11 cellular contexts compared by ENCODE assay signal in genomic region chr7:100825215-100825671, GRCh38. TPM values are rescaled to one million over a fixed set of nuclear protein-coding genes. Genes with fewer than 3 reads are reported as not detected.
DNase-seq lines count a peak whose midpoint lies in the region; ATAC-seq, FAIRE-seq and TF ChIP-seq lines count a peak whose summit lies in the region.
"Had no signal": no experiment of that assay in that cellular context is flagged by ENCODE, and none has a peak within 500 bp of the region (broad histone marks: within the 10 kb centered on the region; RNA-seq: fewer than 3 reads in every experiment).

No MANE protein-coding gene starts in this region.

- CTCF ChIA-PET in HepG2 (lab: Yijun Ruan, JAX; ENCODE audit: low intra/inter-chr PET ratio, low total read pairs) = interaction anchor here (1.5 kb wide), 1 partner anchor 26 kb away, joined by 5 read pairs; no protein-coding TSS in a partner anchor

- H3K9me3 ChIP-seq in duodenal mucosa (ENCODE audit: control insufficient read depth in 1 of 2, low read length in 2 of 2) (no peaks in the 10 kb centered on the region), HepG2 (ENCODE audit: low read length) (no peaks in the 10 kb centered on the region), suprapubic skin (no peaks in the 10 kb centered on the region)

- no peak for TF ChIP-seq POLR2A in HepG2 (IDR thresholded peaks at IDR 0.05; ENCODE audit: insufficient read depth in 1 of 2, low read depth in 2 of 2, low read length in 2 of 2)
- no peak for TF ChIP-seq POLR2A in suprapubic skin (IDR thresholded peaks at IDR 0.05)

- no TSS peak for BruUV-seq in HepG2 (replicated peaks; lab: Mats Ljungman, UMichigan)

- peak; percentile 13; the same call in 2 of the 3 replicates for ATAC-seq in HepG2
- ATAC-seq in omental fat pad (ENCODE audit: low FRiP score) = no peak
- ATAC-seq: activated CD8-positive, alpha-beta T cell treated with anti-CD3 and anti-CD28 coated beads for 36 hours had no signal

- WGBS in HepG2 (ENCODE audit: low lambda C conversion rate) = 55% methylated on average over 13 of the region's 16 CpGs
- 11% methylated on average over 16 of the region's 16 CpGs for WGBS in suprapubic skin

- H3K27ac Mint-ChIP-seq in CD14-positive monocyte = no peak overlapping the region
- H3K27ac Mint-ChIP-seq: activated CD8-positive, alpha-beta T cell treated with anti-CD3 and anti-CD28 coated beads for 36 hours had no signal

- POLR2A ChIA-PET in HepG2 (lab: Yijun Ruan, JAX) = interaction anchor here (1.3 to 4.1 kb wide), 3 partner anchors 10 to 26 kb away, joined by 6 to 69 read pairs (median 38); no protein-coding TSS in a partner anchor

- peaks cover 16 to 28% of the 10 kb centered on the region in 2 donors for H3K4me1 ChIP-seq in duodenal mucosa (ENCODE audit: control insufficient read depth in 1 of 2, insufficient read depth in 2 of 2, low read length in 2 of 2)
- H3K4me1 ChIP-seq in HepG2 (ENCODE audit: insufficient read depth, low read length) = peaks cover 48% of the 10 kb centered on the region
- H3K4me1 ChIP-seq in suprapubic skin = peaks cover 39% of the 10 kb centered on the region

- TF ChIP-seq CTCF in HFF-Myc (IDR thresholded peaks at IDR 0.05; ENCODE audit: low read depth, low read length, missing control alignments) (no peak), HepG2 (CRISPR knock-in tag; IDR thresholded peaks at IDR 0.05) (no peak), suprapubic skin (IDR thresholded peaks at IDR 0.05) (no peak), CD14-positive monocyte (IDR thresholded peaks at IDR 0.05) (no peak), omental fat pad (IDR thresholded peaks at IDR 0.05) (no peak)

- no peak for FAIRE-seq in HepG2 (lab: Jason Lieb, UNC)
- FAIRE-seq: endometrium had no signal

- H3K4me1 Mint-ChIP-seq in CD14-positive monocyte = peaks cover 28% of the 10 kb centered on the region

- H3K27ac ChIP-seq in duodenal mucosa (ENCODE audit: low read depth, low read length) (no peak overlapping the region), HepG2 (ENCODE audit: extremely low read length, insufficient read depth, low read length) (peak overlapping the region; percentile 25), suprapubic skin (peak overlapping the region; percentile 87)

- TF ChIP-seq EP300 in HepG2 (IDR thresholded peaks at IDR 0.05; ENCODE audit: low read depth in 2 of 2, low read length in 2 of 2) (no peak), HepG2 (CRISPR knock-in tag; IDR thresholded peaks at IDR 0.05; ENCODE audit: borderline replicate concordance) (no peak), suprapubic skin (IDR thresholded peaks at IDR 0.05) (no peak)

- H3K79me2 ChIP-seq in HepG2 (ENCODE audit: insufficient read depth, low read length) = peaks cover 36% of the 10 kb centered on the region

- in situ Hi-C loops in HepG2 (cut with HindIII; ENCODE audit: extremely low pct_ligation_motif_present, low pct_unique_long_range_greater_than_20kb) = no loop called here

- H3K27me3 ChIP-seq in duodenal mucosa (ENCODE audit: control insufficient read depth in 1 of 2, insufficient read depth in 2 of 2, low read length in 2 of 2) = peaks cover 4 to 7% of the 10 kb centered on the region in 2 donors
- H3K27me3 ChIP-seq in HepG2 (ENCODE audit: control insufficient read depth in 1 of 2, insufficient read depth in 2 of 2, low read length in 2 of 2) = no peaks in the 10 kb centered on the region; a peak in 2 of 5 replicates
- H3K27me3 ChIP-seq in suprapubic skin = peaks cover 5% of the 10 kb centered on the region

- peak overlapping the region; percentile 70 to 79 for H3K9ac ChIP-seq in duodenal mucosa (ENCODE audit: low read depth in 1 of 2, low read length in 2 of 2)
- H3K9ac ChIP-seq in HepG2 (ENCODE audit: insufficient read depth, low read depth, low read length) = peak overlapping the region; percentile 78

- no peak for TF ChIP-seq RAD21 in HepG2 (CRISPR knock-in tag; IDR thresholded peaks at IDR 0.05)

- peaks cover 2 to 20% (median 14%) of the 10 kb centered on the region in 7 donors for H3K9me3 Mint-ChIP-seq in CD14-positive monocyte
- H3K9me3 Mint-ChIP-seq: activated CD8-positive, alpha-beta T cell treated with anti-CD3 and anti-CD28 coated beads for 36 hours had no signal

- H2AFZ ChIP-seq in HepG2 (ENCODE audit: low read length) = no peak overlapping the region

- H3K36me3 ChIP-seq in duodenal mucosa (ENCODE audit: control insufficient read depth in 1 of 2, insufficient read depth in 2 of 2, low read length in 2 of 2) = peaks cover 4 to 21% of the 10 kb centered on the region in 2 donors
- H3K36me3 ChIP-seq in HepG2 (replicated peaks in 1 of 2; ENCODE audit: control insufficient read depth in 1 of 2, insufficient read depth in 2 of 2, low read length in 2 of 2) = peaks cover 17 to 26% of the 10 kb centered on the region in 2 experiments
- peaks cover 39% of the 10 kb centered on the region for H3K36me3 ChIP-seq in suprapubic skin

- H3K4me2 ChIP-seq in HepG2 (ENCODE audit: low read depth, low read length) = peak overlapping the region; percentile 95

- peaks cover 55 to 62% (median 55%) of the 10 kb centered on the region in 3 donors for H3K27me3 Mint-ChIP-seq in CD14-positive monocyte (ENCODE audit: low read depth in 3 of 3)

- H3K4me3 Mint-ChIP-seq in CD14-positive monocyte = peak overlapping the region in 1 of 2 donors; percentile 90
- H3K4me3 Mint-ChIP-seq: activated CD8-positive, alpha-beta T cell treated with anti-CD3 and anti-CD28 coated beads for 36 hours had no signal

- H4K20me1 ChIP-seq in HepG2 (ENCODE audit: insufficient read depth, low read length) = peaks cover 13% of the 10 kb centered on the region; the same call in 1 of the 2 replicates

- intact Hi-C loops in HepG2 (cut with micrococcal nuclease; ENCODE audit: unreplicated experiment) (no loop called here), CD14-positive monocyte (cut with micrococcal nuclease) (no loop called here)

- peaks cover 6 to 11% of the 10 kb centered on the region in 2 donors for H3K36me3 Mint-ChIP-seq in CD14-positive monocyte

- DNase-seq in HFF-Myc (ENCODE audit: extremely low read depth, low read depth) = no peak
- DNase-seq in HepG2 (ENCODE audit: low spot score) = no peak
- DNase-seq in suprapubic skin (ENCODE audit: low spot score in 2 of 2) = no peak
- no peak for DNase-seq in CD14-positive monocyte (ENCODE audit: low spot score)
- DNase-seq in omental fat pad (ENCODE audit: low spot score) = no peak
- no peak for DNase-seq in globus pallidus (ENCODE audit: low spot score)
- no peak for DNase-seq in germinal center (ENCODE audit: low spot score)
- DNase-seq: activated CD8-positive, alpha-beta T cell treated with anti-CD3 and anti-CD28 coated beads for 36 hours; NCI-H2081 treated with DMSO at 0.1 percent for 48 hours had no signal

- H3K4me3 ChIP-seq in HFF-Myc (replicated peaks; ENCODE audit: low read depth, low read length) (peak overlapping the region; percentile 94), duodenal mucosa (ENCODE audit: low read depth in 1 of 2, low read length in 2 of 2) (peak overlapping the region; percentile 71 to 77), HepG2 (replicated peaks in 1 of 3; ENCODE audit: insufficient read depth in 1 of 3, low read depth in 2 of 3, low read length in 3 of 3) (peak overlapping the region; percentile 81 to 90 (median 87)), suprapubic skin (peak overlapping the region; percentile 85)

RNA-seq across cellular contexts. Expression of gene EPHB4, which starts 2.1 kb away (rescaled TPM):
- 43.7 and 69.6 TPM in 2 replicates for total RNA-seq in HepG2 (2016; rRNA removed; fragmentation: Illumina TruSeq; extraction: Trizol)
- total RNA-seq in HepG2 (2016; cell fraction: cytosol; rRNA removed; fragmentation: Illumina TruSeq; extraction: Trizol; ENCODE audit: low read depth) = 115 and 125 TPM in 2 replicates
- total RNA-seq in HepG2 (2016; cell fraction: insoluble cytoplasmic fraction; rRNA removed; fragmentation: Illumina TruSeq; extraction: Trizol) = 33.6 and 74.6 TPM in 2 replicates
- 93.1 and 103 TPM in 2 replicates for total RNA-seq in HepG2 (2016; cell fraction: membrane; rRNA removed; fragmentation: Illumina TruSeq; extraction: Trizol)
- 48.0 and 55.0 TPM in 2 replicates for total RNA-seq in HepG2 (2016; cell fraction: nucleus; rRNA removed; fragmentation: Illumina TruSeq; extraction: Trizol)
- 61.4 and 68.6 TPM in 2 replicates for polyA plus RNA-seq in HepG2 (2011; rRNA removed)
- 64.7 and 70.1 TPM in 2 replicates for polyA plus RNA-seq in HepG2 (2011; cell fraction: cytosol; rRNA removed)
- polyA plus RNA-seq in HepG2 (2011; cell fraction: nucleus; rRNA removed) = 67.4 and 70.1 TPM in 2 replicates
- polyA plus RNA-seq in HepG2 (2012) = 41.3 and 63.8 TPM in 2 replicates
- polyA plus RNA-seq in HepG2 (2016; cell fraction: cytosol; fragmentation: Illumina TruSeq; extraction: Trizol; ENCODE audit: low read depth) = 21.4 and 23.9 TPM in 2 replicates
- polyA plus RNA-seq in HepG2 (2016; cell fraction: insoluble cytoplasmic fraction; fragmentation: Illumina TruSeq; extraction: Trizol; ENCODE audit: low read depth) = 33.0 and 43.1 TPM in 2 replicates
- 52.7 and 65.5 TPM in 2 replicates for polyA plus RNA-seq in HepG2 (2016; cell fraction: membrane; fragmentation: Illumina TruSeq; extraction: Trizol; ENCODE audit: low read depth)
- 79.2 and 79.8 TPM in 2 replicates for polyA plus RNA-seq in HepG2 (2016; cell fraction: nucleus; fragmentation: Illumina TruSeq; extraction: Trizol; ENCODE audit: insufficient read depth, low read depth)
- 43.5 and 157 TPM in 2 replicates for polyA minus RNA-seq in HepG2 (2011; rRNA and poly(A)+ RNA removed; ENCODE audit: low replicate concordance)
- 51.4 and 51.7 TPM in 2 replicates for polyA minus RNA-seq in HepG2 (2011; cell fraction: cytosol; rRNA and poly(A)+ RNA removed)
- 43.1 and 44.5 TPM in 2 replicates for polyA minus RNA-seq in HepG2 (2011; cell fraction: nucleus; rRNA and poly(A)+ RNA removed)
- 10 to 100 TPM; 58.1 to 84.6 (median 81.6) TPM for total RNA-seq in suprapubic skin
- 1 to 10 TPM; 5.0 to 6.5 TPM for polyA plus RNA-seq in CD14-positive monocyte
- total RNA-seq in omental fat pad = 10 to 100 TPM; 24.3 to 73.5 (median 37.4) TPM

RNA-seq across cellular contexts. Expression of gene SLC12A9, which starts 27.3 kb away (rescaled TPM):
- 5.4 and 16.6 TPM in 2 replicates for total RNA-seq in HepG2 (2016; rRNA removed; fragmentation: Illumina TruSeq; extraction: Trizol)
- total RNA-seq in HepG2 (2016; cell fraction: cytosol; rRNA removed; fragmentation: Illumina TruSeq; extraction: Trizol; ENCODE audit: low read depth) = 4.7 and 5.6 TPM in 2 replicates
- 5.6 and 18.2 TPM in 2 replicates for total RNA-seq in HepG2 (2016; cell fraction: insoluble cytoplasmic fraction; rRNA removed; fragmentation: Illumina TruSeq; extraction: Trizol)
- total RNA-seq in HepG2 (2016; cell fraction: membrane; rRNA removed; fragmentation: Illumina TruSeq; extraction: Trizol) = 7.9 and 9.1 TPM in 2 replicates
- total RNA-seq in HepG2 (2016; cell fraction: nucleus; rRNA removed; fragmentation: Illumina TruSeq; extraction: Trizol) = 14.7 and 18.3 TPM in 2 replicates
- polyA plus RNA-seq in HepG2 (2011; rRNA removed) = 8.7 and 13.9 TPM in 2 replicates
- 6.6 and 7.9 TPM in 2 replicates for polyA plus RNA-seq in HepG2 (2011; cell fraction: cytosol; rRNA removed)
- 25.6 and 27.8 TPM in 2 replicates for polyA plus RNA-seq in HepG2 (2011; cell fraction: nucleus; rRNA removed)
- 6.2 and 8.0 TPM in 2 replicates for polyA plus RNA-seq in HepG2 (2012)
- polyA plus RNA-seq in HepG2 (2016; cell fraction: cytosol; fragmentation: Illumina TruSeq; extraction: Trizol; ENCODE audit: low read depth) = 1.6 and 2.0 TPM in 2 replicates
- 4.7 and 6.3 TPM in 2 replicates for polyA plus RNA-seq in HepG2 (2016; cell fraction: insoluble cytoplasmic fraction; fragmentation: Illumina TruSeq; extraction: Trizol; ENCODE audit: low read depth)
- polyA plus RNA-seq in HepG2 (2016; cell fraction: membrane; fragmentation: Illumina TruSeq; extraction: Trizol; ENCODE audit: low read depth) = 4.0 and 4.6 TPM in 2 replicates
- polyA plus RNA-seq in HepG2 (2016; cell fraction: nucleus; fragmentation: Illumina TruSeq; extraction: Trizol; ENCODE audit: insufficient read depth, low read depth) = 31.8 and 35.4 TPM in 2 replicates
- polyA minus RNA-seq in HepG2 (2011; rRNA and poly(A)+ RNA removed; ENCODE audit: low replicate concordance) = 12.3 and 25.2 TPM in 2 replicates
- polyA minus RNA-seq in HepG2 (2011; cell fraction: cytosol; rRNA and poly(A)+ RNA removed) = 3.1 and 5.7 TPM in 2 replicates
- 4.0 and 6.5 TPM in 2 replicates for polyA minus RNA-seq in HepG2 (2011; cell fraction: nucleus; rRNA and poly(A)+ RNA removed)
- 10 to 100 TPM; 22.5 to 33.8 (median 26.4) TPM for total RNA-seq in suprapubic skin
- 10 to 100 TPM; 18.8 to 19.3 TPM for polyA plus RNA-seq in CD14-positive monocyte
- total RNA-seq in omental fat pad = 10 to 100 TPM in 3 of 4 donors, 1 to 10 TPM in 1; 9.6 to 29.0 (median 13.3) TPM

RNA-seq across cellular contexts. Expression of gene TRIP6, which starts 41.9 kb away (rescaled TPM):
- total RNA-seq in HepG2 (2016; rRNA removed; fragmentation: Illumina TruSeq; extraction: Trizol) = 0.38 TPM in 1 of 2 replicates, not detected in the other
- 0.61 and 0.71 TPM in 2 replicates for total RNA-seq in HepG2 (2016; cell fraction: cytosol; rRNA removed; fragmentation: Illumina TruSeq; extraction: Trizol; ENCODE audit: low read depth)
- 0.22 and 0.35 TPM in 2 replicates for total RNA-seq in HepG2 (2016; cell fraction: insoluble cytoplasmic fraction; rRNA removed; fragmentation: Illumina TruSeq; extraction: Trizol)
- 0.15 and 0.41 TPM in 2 replicates for total RNA-seq in HepG2 (2016; cell fraction: membrane; rRNA removed; fragmentation: Illumina TruSeq; extraction: Trizol)
- total RNA-seq in HepG2 (2016; cell fraction: nucleus; rRNA removed; fragmentation: Illumina TruSeq; extraction: Trizol) = 0.41 and 0.65 TPM in 2 replicates
- 0.30 and 0.34 TPM in 2 replicates for polyA plus RNA-seq in HepG2 (2011; rRNA removed)
- 0.13 and 0.21 TPM in 2 replicates for polyA plus RNA-seq in HepG2 (2011; cell fraction: cytosol; rRNA removed)
- 0.99 and 1.1 TPM in 2 replicates for polyA plus RNA-seq in HepG2 (2011; cell fraction: nucleus; rRNA removed)
- polyA plus RNA-seq in HepG2 (2012) = 0.24 and 0.55 TPM in 2 replicates
- polyA plus RNA-seq in HepG2 (2016; cell fraction: cytosol; fragmentation: Illumina TruSeq; extraction: Trizol; ENCODE audit: low read depth) = 0.20 and 0.31 TPM in 2 replicates
- polyA plus RNA-seq in HepG2 (2016; cell fraction: insoluble cytoplasmic fraction; fragmentation: Illumina TruSeq; extraction: Trizol; ENCODE audit: low read depth) = 0.19 and 0.32 TPM in 2 replicates
- 0.09 and 0.10 TPM in 2 replicates for polyA plus RNA-seq in HepG2 (2016; cell fraction: membrane; fragmentation: Illumina TruSeq; extraction: Trizol; ENCODE audit: low read depth)
- polyA plus RNA-seq in HepG2 (2016; cell fraction: nucleus; fragmentation: Illumina TruSeq; extraction: Trizol; ENCODE audit: insufficient read depth, low read depth) = 1.4 and 2.7 TPM in 2 replicates
- polyA minus RNA-seq in HepG2 (2011; rRNA and poly(A)+ RNA removed; ENCODE audit: low replicate concordance) = 0.32 and 43.8 TPM in 2 replicates
- polyA minus RNA-seq in HepG2 (2011; cell fraction: cytosol; rRNA and poly(A)+ RNA removed) = 0.53 and 0.69 TPM in 2 replicates
- polyA minus RNA-seq in HepG2 (2011; cell fraction: nucleus; rRNA and poly(A)+ RNA removed) = 0.62 and 0.90 TPM in 2 replicates
- 100 to 1,000 TPM in 1 of 4 donors, 10 to 100 TPM in 3; 66.3 to 113 (median 80.7) TPM for total RNA-seq in suprapubic skin
- polyA plus RNA-seq in CD14-positive monocyte = 1 to 10 TPM; 1.9 to 5.9 TPM
- total RNA-seq in omental fat pad = 10 to 100 TPM; 48.7 to 71.3 (median 53.0) TPM

RNA-seq across cellular contexts. Expression of gene SRRT, which starts 49.7 kb away (rescaled TPM):
- total RNA-seq in HepG2 (2016; rRNA removed; fragmentation: Illumina TruSeq; extraction: Trizol) = 79.1 and 106 TPM in 2 replicates
- total RNA-seq in HepG2 (2016; cell fraction: cytosol; rRNA removed; fragmentation: Illumina TruSeq; extraction: Trizol; ENCODE audit: low read depth) = 11.8 and 17.5 TPM in 2 replicates
- 56.7 and 113 TPM in 2 replicates for total RNA-seq in HepG2 (2016; cell fraction: insoluble cytoplasmic fraction; rRNA removed; fragmentation: Illumina TruSeq; extraction: Trizol)
- total RNA-seq in HepG2 (2016; cell fraction: membrane; rRNA removed; fragmentation: Illumina TruSeq; extraction: Trizol) = 21.7 and 29.6 TPM in 2 replicates
- total RNA-seq in HepG2 (2016; cell fraction: nucleus; rRNA removed; fragmentation: Illumina TruSeq; extraction: Trizol) = 78.9 and 79.0 TPM in 2 replicates
- 26.2 and 30.4 TPM in 2 replicates for polyA plus RNA-seq in HepG2 (2011; rRNA removed)
- polyA plus RNA-seq in HepG2 (2011; cell fraction: cytosol; rRNA removed) = 9.4 and 12.5 TPM in 2 replicates
- 220 and 271 TPM in 2 replicates for polyA plus RNA-seq in HepG2 (2011; cell fraction: nucleus; rRNA removed)
- polyA plus RNA-seq in HepG2 (2012) = 52.9 and 58.7 TPM in 2 replicates
- 12.1 and 13.2 TPM in 2 replicates for polyA plus RNA-seq in HepG2 (2016; cell fraction: cytosol; fragmentation: Illumina TruSeq; extraction: Trizol; ENCODE audit: low read depth)
- polyA plus RNA-seq in HepG2 (2016; cell fraction: insoluble cytoplasmic fraction; fragmentation: Illumina TruSeq; extraction: Trizol; ENCODE audit: low read depth) = 72.8 and 96.9 TPM in 2 replicates
- 17.7 and 23.3 TPM in 2 replicates for polyA plus RNA-seq in HepG2 (2016; cell fraction: membrane; fragmentation: Illumina TruSeq; extraction: Trizol; ENCODE audit: low read depth)
- 226 and 281 TPM in 2 replicates for polyA plus RNA-seq in HepG2 (2016; cell fraction: nucleus; fragmentation: Illumina TruSeq; extraction: Trizol; ENCODE audit: insufficient read depth, low read depth)
- polyA minus RNA-seq in HepG2 (2011; rRNA and poly(A)+ RNA removed; ENCODE audit: low replicate concordance) = 23.1 and 63.7 TPM in 2 replicates
- 17.7 and 23.7 TPM in 2 replicates for polyA minus RNA-seq in HepG2 (2011; cell fraction: cytosol; rRNA and poly(A)+ RNA removed)
- polyA minus RNA-seq in HepG2 (2011; cell fraction: nucleus; rRNA and poly(A)+ RNA removed) = 55.4 and 59.5 TPM in 2 replicates
- total RNA-seq in suprapubic skin = 100 to 1,000 TPM in 2 of 4 donors, 10 to 100 TPM in 2; 62.8 to 163 (median 92.8) TPM
- 10 to 100 TPM; 26.9 to 29.6 TPM for polyA plus RNA-seq in CD14-positive monocyte
- 10 to 100 TPM; 44.9 to 87.3 (median 60.9) TPM for total RNA-seq in omental fat pad

Comparison
In these comparisons a context has a peak if more than half of its experiments do, and no peak if none do; other contexts are left out.
1. RNA of gene TRIP6, which starts 41.9 kb away (total RNA-seq): 66.3 to 113 TPM in suprapubic skin and 48.7 to 71.3 TPM in omental fat pad; 0.15 to 0.71 TPM in HepG2; every median in the first group is over 10 times any median in the second.
2. Peak in every context shown above with its lines, with median percentiles within 50 percentile points of each other: H3K4me3 ChIP-seq.